ENCODE assay signal across 28 cellular contexts in the genomic region with DNA sequence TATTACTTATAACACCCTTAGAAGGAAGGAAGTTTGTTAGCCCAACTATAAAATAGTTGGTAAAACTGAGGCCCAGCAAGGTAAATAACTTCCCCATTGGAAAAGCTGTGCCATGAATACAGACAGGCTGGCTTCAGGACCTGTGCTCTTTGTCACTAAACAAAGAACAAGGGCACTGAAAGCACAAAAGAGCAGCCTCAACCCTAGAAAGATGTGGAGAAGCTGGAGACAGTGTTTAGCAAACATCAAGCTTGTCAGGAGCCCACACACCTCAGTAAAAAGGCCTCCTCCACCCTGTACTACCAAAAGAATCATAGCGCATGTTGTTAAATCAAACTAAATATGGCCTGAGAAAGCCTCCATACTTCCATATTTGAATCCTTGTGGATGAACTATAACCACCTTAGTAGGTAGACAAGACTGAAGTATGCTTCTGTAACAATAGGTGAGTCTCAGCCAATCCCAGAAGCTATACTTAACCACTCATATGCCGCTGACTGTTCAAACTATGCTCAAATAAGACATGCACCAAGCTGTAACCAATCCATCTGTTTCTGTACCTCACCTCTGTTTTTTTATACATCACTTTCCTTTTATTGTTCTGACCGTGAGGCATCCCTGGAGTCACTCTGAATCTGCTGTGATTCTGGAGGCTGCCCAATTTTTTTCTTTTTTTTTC. TPM values are rescaled to one million over a fixed set of nuclear protein-coding genes. Genes with fewer than 3 reads are reported as not detected.
DNase-seq lines count a peak whose midpoint lies in the region; ATAC-seq and TF ChIP-seq lines count a peak whose summit lies in the region.
"Had no signal": no experiment of that assay in that cellular context is flagged by ENCODE, and none has a peak within 500 bp of the region (broad histone marks: within the 10 kb centered on the region; RNA-seq: fewer than 3 reads in every experiment).

No MANE protein-coding gene starts in this region.

- H3K4me3 Mint-ChIP-seq in endodermal cell = no peak overlapping the region
- H3K4me3 Mint-ChIP-seq in neural crest cell = no peak overlapping the region
- H3K4me3 Mint-ChIP-seq: CD4-positive, alpha-beta T cell had no signal

- no peaks in the 10 kb centered on the region for H3K9me3 ChIP-seq in endodermal cell (ENCODE audit: control insufficient read depth, low read length)
- H3K9me3 ChIP-seq in right atrium auricular region = no peaks in the 10 kb centered on the region
- H3K9me3 ChIP-seq: BLaER1, Caco-2, Peyer's patch had no signal

- no peak for ATAC-seq in GM21360 (IDR thresholded peaks at IDR 0.05; ENCODE audit: unreplicated experiment)
- no peak for ATAC-seq in HG02759 (IDR thresholded peaks at IDR 0.05; ENCODE audit: unreplicated experiment)
- ATAC-seq: GM12878, HCT116, SK-N-SH treated with all-trans-retinoic acid at 6 μM for 48 hours had no signal

- H3K27me3 ChIP-seq in endodermal cell (ENCODE audit: control insufficient read depth, insufficient read depth, low read length, poor library complexity, severe bottlenecking) (no peaks in the 10 kb centered on the region), right atrium auricular region (no peaks in the 10 kb centered on the region)
- H3K27me3 ChIP-seq: BLaER1, Peyer's patch had no signal

- 95 to 100% methylated on average over 2 to 3 of the region's 3 CpGs for WGBS in endodermal cell (ENCODE audit: insufficient coverage in 1 of 2, insufficient read length in 1 of 2), 2 experiments

- H3K9me3 Mint-ChIP-seq in endodermal cell = no peaks in the 10 kb centered on the region
- no peaks in the 10 kb centered on the region for H3K9me3 Mint-ChIP-seq in neural crest cell
- H3K9me3 Mint-ChIP-seq: CD4-positive, alpha-beta T cell had no signal

- H3K4me3 ChIP-seq in endodermal cell (ENCODE audit: low read length) (no peak overlapping the region), right atrium auricular region (no peak overlapping the region)
- H3K4me3 ChIP-seq: BLaER1, GM12878, GM23248, Peyer's patch had no signal

- H3K27ac Mint-ChIP-seq in endodermal cell (peak overlapping the region; percentile 45), neural crest cell (ENCODE audit: unreplicated experiment) (peak overlapping the region; percentile 6)
- H3K27ac Mint-ChIP-seq: CD4-positive, alpha-beta T cell had no signal

- H3K27ac ChIP-seq in endodermal cell (ENCODE audit: low read depth, low read length) (no peak overlapping the region), right atrium auricular region (no peak overlapping the region)
- H3K27ac ChIP-seq: 22Rv1, BLaER1, GM23248, Peyer's patch had no signal

- no peaks in the 10 kb centered on the region for H3K36me3 Mint-ChIP-seq in endodermal cell (ENCODE audit: low read depth)
- H3K36me3 Mint-ChIP-seq in neural crest cell (ENCODE audit: low read depth) = no peaks in the 10 kb centered on the region

- no peaks in the 10 kb centered on the region for H3K36me3 ChIP-seq in endodermal cell (ENCODE audit: control insufficient read depth, insufficient read depth, low read length)
- H3K36me3 ChIP-seq in right atrium auricular region = no peaks in the 10 kb centered on the region
- H3K36me3 ChIP-seq: BLaER1, Peyer's patch had no signal

- H3K4me1 Mint-ChIP-seq in endodermal cell (peaks cover 64% of the 10 kb centered on the region), neural crest cell (no peaks in the 10 kb centered on the region)

- H3K4me1 ChIP-seq in endodermal cell (ENCODE audit: control insufficient read depth, insufficient read depth, low read length) (peaks cover 2% of the 10 kb centered on the region), right atrium auricular region (no peaks in the 10 kb centered on the region)
- H3K4me1 ChIP-seq: BLaER1, Caco-2 had no signal

- H3K27me3 Mint-ChIP-seq in endodermal cell (ENCODE audit: insufficient read depth) = no peaks in the 10 kb centered on the region
- no peaks in the 10 kb centered on the region for H3K27me3 Mint-ChIP-seq in neural crest cell (ENCODE audit: low read depth)
- H3K27me3 Mint-ChIP-seq: CD4-positive, alpha-beta T cell had no signal

- peak; percentile 3 for DNase-seq in NCI-H146 (lab: John Stamatoyannopoulos, UW)
- DNase-seq in NCI-H146 treated with DMSO at 0.1 percent for 48 hours (lab: John Stamatoyannopoulos, UW; ENCODE audit: unreplicated experiment) = no peak
- DNase-seq in NCI-H69 (lab: John Stamatoyannopoulos, UW) = peak; percentile 99
- DNase-seq in endodermal cell = peak; percentile 65
- DNase-seq in neural crest cell (ENCODE audit: low read depth, low spot score) = no peak
- no peak for DNase-seq in right atrium auricular region (ENCODE audit: low spot score)
- DNase-seq: ACHN; Caco-2; CD4-positive, alpha-beta T cell; DMS 273 treated with DMSO at 0.1 percent for 48 hours; DMS79 treated with DMSO at 0.1 percent for 48 hours; GM23248; KBM-7; MM.1S; NCI-H1048; NCI-H1417 treated with DMSO at 0.1 percent for 48 hours; NCI-H1930; NCI-H446 treated with DMSO at 0.1 percent for 48 hours; NCI-H526 treated with DMSO at 0.1 percent for 48 hours; Peyer's patch had no signal

- TF ChIP-seq CTCF in endodermal cell (conservative IDR thresholded peaks at IDR 0.05) (no peak), neural crest cell (conservative IDR thresholded peaks at IDR 0.05) (no peak), right atrium auricular region (IDR thresholded peaks at IDR 0.05) (no peak)

- no peak overlapping the region for H3K9ac ChIP-seq in endodermal cell (ENCODE audit: extremely low read depth, low read length, poor library complexity, severe bottlenecking)
- H3K9ac ChIP-seq: BLaER1, GM23248 had no signal

RNA-seq across cellular contexts. Expression of a gene that starts 18.4 kb away (rescaled TPM):
- total RNA-seq in endodermal cell (10 to 100 TPM in 1 of 2 donors, 1 to 10 TPM in 1; 1.1 to 18.7 TPM), neural crest cell (not detected in 2 replicates), right atrium auricular region (not detected)
- polyA plus RNA-seq in endodermal cell (2013, experiment 1 of 2) = 5.1 TPM
- 2.2 TPM for polyA plus RNA-seq in endodermal cell (2013, experiment 2 of 2)
- total RNA-seq: Caco-2; CD4-positive, alpha-beta T cell; GM12878; GM23248; OCI-LY7; Peyer's patch had no signal
- polyA plus RNA-seq: GM23248 had no signal

RNA-seq across cellular contexts. Expression of a gene that starts 28.6 kb away (rescaled TPM):
- total RNA-seq in endodermal cell (not detected), neural crest cell (not detected in 2 replicates), right atrium auricular region (not detected)
- polyA plus RNA-seq in endodermal cell (2013, experiment 1 of 2) = 1.0 TPM
- polyA plus RNA-seq in endodermal cell (2013, experiment 2 of 2) = 1.7 TPM
- total RNA-seq: CD4-positive, alpha-beta T cell; GM23248; OCI-LY7 had no signal
- polyA plus RNA-seq: GM12878, GM23248 had no signal

RNA-seq across cellular contexts. Expression of a gene that starts 46.2 kb away (rescaled TPM):
- not detected for total RNA-seq in endodermal cell
- polyA plus RNA-seq in endodermal cell (2013, experiment 1 of 2) = 0.78 TPM
- not detected for polyA plus RNA-seq in endodermal cell (2013, experiment 2 of 2)
- total RNA-seq in neural crest cell = not detected in 2 replicates
- total RNA-seq in right atrium auricular region = 1 to 10 TPM in 1 of 2 donors, not detected in 1; 2.7 TPM
- total RNA-seq: Caco-2; CD4-positive, alpha-beta T cell; GM12878; GM23248; OCI-LY7; Peyer's patch had no signal
- polyA plus RNA-seq: GM12878 had no signal

Comparison
In these comparisons a context has a peak if more than half of its experiments do, and no peak if none do; other contexts are left out.
1. DNase-seq: peak in NCI-H146 (single experiment), NCI-H69 (single experiment) and endodermal cell (single experiment); none in NCI-H146 treated with DMSO at 0.1 percent for 48 hours (single experiment), neural crest cell (single experiment) and right atrium auricular region (single experiment).